10 cellular contexts compared by ENCODE assay signal in genomic region chrX:39773923-39774803, GRCh38.
DNase-seq lines count a peak whose midpoint lies in the region; ATAC-seq, FAIRE-seq and TF ChIP-seq lines count a peak whose summit lies in the region.
"Had no signal": no experiment of that assay in that cellular context is flagged by ENCODE, and none has a peak within 500 bp of the region (broad histone marks: within the 10 kb centered on the region; RNA-seq: fewer than 3 reads in every experiment).

No MANE protein-coding gene starts in this region.

- H3K4me3 ChIP-seq in BLaER1 treated with 17β-estradiol and CSF1 and Interleukin-3, amounts not matched to agents 10 nM and 100 nM = no peak overlapping the region
- H3K4me3 ChIP-seq in fibroblast of villous mesenchyme (ENCODE audit: low read depth, low read length) = no peak overlapping the region
- H3K4me3 ChIP-seq in BE2C (ENCODE audit: low read depth, low read length) = no peak overlapping the region
- H3K4me3 ChIP-seq: tibial artery had no signal

- H3K27me3 ChIP-seq in BLaER1 treated with 17β-estradiol and CSF1 and Interleukin-3, amounts not matched to agents 10 nM and 100 nM = no peaks in the 10 kb centered on the region
- H3K27me3 ChIP-seq in BE2C = no peaks in the 10 kb centered on the region
- H3K27me3 ChIP-seq: tibial artery had no signal

- peak overlapping the region in 6 of 11 experiments; percentile 18 to 60 (median 35); a peak in 9 of 22 replicates for H3K4me2 ChIP-seq in BLaER1 treated with 17β-estradiol and CSF1 and Interleukin-3, amounts not matched to agents 10 nM and 100 nM

- no peaks in the 10 kb centered on the region for H3K27me3 Mint-ChIP-seq in activated T-cell treated with anti-CD3 and anti-CD28 coated beads, Interleukin-2, amount 50 U/mL, for 4 hours (ENCODE audit: low read depth)

- peaks cover 0 to 8% (median 4%) of the 10 kb centered on the region in 11 experiments; a peak in 13 of 22 replicates for H3K9me3 ChIP-seq in BLaER1 treated with 17β-estradiol and CSF1 and Interleukin-3, amounts not matched to agents 10 nM and 100 nM (replicated peaks in 1 of 11)
- H3K9me3 ChIP-seq in BE2C = no peaks in the 10 kb centered on the region
- H3K9me3 ChIP-seq: Caco-2, tibial artery had no signal

- DNase-seq in M059J (ENCODE audit: low read depth) = peak; percentile 31
- DNase-seq in activated T-cell treated with anti-CD3 and anti-CD28 coated beads, Interleukin-2, amount 50 U/mL, for 4 hours = no peak
- peak; percentile 64 for DNase-seq in fibroblast of villous mesenchyme (ENCODE audit: low read depth)
- DNase-seq in BE2C = no peak
- DNase-seq in H54 (ENCODE audit: insufficient read length, low spot score) = no peak
- no peak for DNase-seq in GM19238 (ENCODE audit: insufficient read length, low spot score)
- DNase-seq: Caco-2, tibial artery had no signal

- peaks cover 50 to 93% (median 70%) of the 10 kb centered on the region in 10 experiments for H3K4me1 ChIP-seq in BLaER1 treated with 17β-estradiol and CSF1 and Interleukin-3, amounts not matched to agents 10 nM and 100 nM
- no peaks in the 10 kb centered on the region for H3K4me1 ChIP-seq in BE2C

- no peak for FAIRE-seq in H54 (lab: Jason Lieb, UNC)

- peak; percentile 39 to 64 for ATAC-seq in activated T-cell treated with anti-CD3 and anti-CD28 coated beads, Interleukin-2, amount 50 U/mL, for 4 hours
- no peak for ATAC-seq in GM18517 (IDR thresholded peaks at IDR 0.05; ENCODE audit: unreplicated experiment)

- no peaks in the 10 kb centered on the region for H3K36me3 Mint-ChIP-seq in activated T-cell treated with anti-CD3 and anti-CD28 coated beads, Interleukin-2, amount 50 U/mL, for 4 hours (ENCODE audit: insufficient read depth)

- no peaks in the 10 kb centered on the region for H3K9me3 Mint-ChIP-seq in activated T-cell treated with anti-CD3 and anti-CD28 coated beads, Interleukin-2, amount 50 U/mL, for 4 hours

- no peak for TF ChIP-seq POLR2A in H54 (IDR thresholded peaks at IDR 0.05; ENCODE audit: low read depth, low read length)

- no peak overlapping the region for H3K9ac ChIP-seq in BLaER1 treated with 17β-estradiol and CSF1 and Interleukin-3, amounts not matched to agents 10 nM and 100 nM

- H3K4me1 Mint-ChIP-seq in activated T-cell treated with anti-CD3 and anti-CD28 coated beads, Interleukin-2, amount 50 U/mL, for 4 hours (ENCODE audit: low read depth) = peaks cover 49% of the 10 kb centered on the region

- H3K36me3 ChIP-seq in BLaER1 treated with 17β-estradiol and CSF1 and Interleukin-3, amounts not matched to agents 10 nM and 100 nM = no peaks in the 10 kb centered on the region
- no peaks in the 10 kb centered on the region for H3K36me3 ChIP-seq in BE2C
- H3K36me3 ChIP-seq: tibial artery had no signal

- TF ChIP-seq CTCF in fibroblast of villous mesenchyme (IDR thresholded peaks at IDR 0.05; ENCODE audit: insufficient read depth, low read depth, low read length) (no peak), BE2C (IDR thresholded peaks at IDR 0.05; ENCODE audit: low read depth, low read length) (no peak)

- H3K4me3 Mint-ChIP-seq in activated T-cell treated with anti-CD3 and anti-CD28 coated beads, Interleukin-2, amount 50 U/mL, for 4 hours = peak overlapping the region; percentile 70

- H4K20me1 ChIP-seq in BLaER1 treated with 17β-estradiol and CSF1 and Interleukin-3, amounts not matched to agents 10 nM and 100 nM = no peaks in the 10 kb centered on the region

- H3K27ac ChIP-seq in BLaER1 treated with 17β-estradiol and CSF1 and Interleukin-3, amounts not matched to agents 10 nM and 100 nM = peak overlapping the region in 1 of 11 experiments; percentile 7; a peak in 1 of 22 replicates
- H3K27ac ChIP-seq: tibial artery had no signal

Comparison
In these comparisons a context has a peak if more than half of its experiments do, and no peak if none do; other contexts are left out.
1. DNase-seq: peak in M059J (single experiment) and fibroblast of villous mesenchyme (single experiment); none in activated T-cell treated with anti-CD3 and anti-CD28 coated beads, Interleukin-2, amount 50 U/mL, for 4 hours (single experiment), BE2C (single experiment), H54 (single experiment) and GM19238 (single experiment).